Comparison of ENCODE assay signal across 8 cellular contexts in the genomic region with DNA sequence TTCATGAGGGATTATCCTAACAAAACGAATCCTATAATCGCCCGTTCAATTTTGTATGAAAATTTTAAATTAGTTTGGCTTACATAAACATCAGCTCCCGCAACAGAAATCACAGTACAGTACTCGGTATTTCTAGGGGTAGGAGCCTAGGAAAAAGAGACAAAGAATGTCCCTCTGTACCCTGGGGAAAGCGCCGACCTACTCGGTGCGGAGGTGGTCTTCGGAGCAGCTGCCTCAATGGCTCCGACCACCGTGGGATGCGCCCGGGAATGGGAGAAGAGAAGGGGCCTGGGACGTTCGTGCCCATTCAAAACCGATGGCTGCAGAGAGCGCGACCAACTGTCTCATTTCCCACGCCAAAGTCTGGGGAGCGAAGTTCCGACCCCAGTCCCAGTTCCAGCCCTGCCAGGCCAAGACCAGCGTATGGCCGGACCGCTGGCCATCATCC. TPM values are rescaled to one million over a fixed set of nuclear protein-coding genes. Genes with fewer than 3 reads are reported as not detected.
DNase-seq lines count a peak whose midpoint lies in the region; ATAC-seq and TF ChIP-seq lines count a peak whose summit lies in the region.

No MANE protein-coding gene starts in this region.

- no peak for TF ChIP-seq POLR2A in spleen (IDR thresholded peaks at IDR 0.05)

- H3K27ac ChIP-seq in right atrium auricular region (peak overlapping the region; percentile 89 to 90), spleen (peak overlapping the region; percentile 78 to 89 (median 86))

- H3K4me1 Mint-ChIP-seq in T-cell = peaks cover 38 to 45% (median 44%) of the 10 kb centered on the region in 3 donors

- 1 to 6% (median 1%) methylated on average over 14 to 25 of the region's 25 CpGs for WGBS in spleen, 5 donors

- ATAC-seq in left ventricle myocardium superior = no peak
- ATAC-seq in T-cell (replicated peaks in 1 of 4) = peak in 3 of 4 experiments; percentile 0 to 2 (median 0)
- no peak for ATAC-seq in omental fat pad (ENCODE audit: low FRiP score)
- no peak for ATAC-seq in HG02642 (IDR thresholded peaks at IDR 0.05; ENCODE audit: poor library complexity, unreplicated experiment)

- peak overlapping the region; percentile 76 to 78 for H3K27ac Mint-ChIP-seq in T-cell

- H3K9me3 ChIP-seq in right atrium auricular region (no peaks in the 10 kb centered on the region), spleen (no peaks in the 10 kb centered on the region)

- H3K4me3 ChIP-seq in right atrium auricular region (peak overlapping the region; percentile 67 to 79), spleen (peak overlapping the region; percentile 70 to 88 (median 78))

- no peaks in the 10 kb centered on the region for H3K9me3 Mint-ChIP-seq in T-cell

- H3K36me3 Mint-ChIP-seq in T-cell = no peaks in the 10 kb centered on the region

- POLR2A ChIA-PET in T-cell (lab: Charles Lee) = interaction anchor here (0.6 to 1.0 kb wide), 3 partner anchors 36 to 503 kb away, joined by 3 to 11 read pairs (median 5); no protein-coding TSS in a partner anchor

- H3K36me3 ChIP-seq in right atrium auricular region (no peaks in the 10 kb centered on the region), spleen (no peaks in the 10 kb centered on the region)

- TF ChIP-seq CTCF in right atrium auricular region (IDR thresholded peaks at IDR 0.05) (no peak), spleen (IDR thresholded peaks at IDR 0.05 in 8 of 11, conservative IDR thresholded peaks at IDR 0.05 in 3 of 11) (no peak), omental fat pad (IDR thresholded peaks at IDR 0.05) (no peak)

- H3K27me3 ChIP-seq in right atrium auricular region (no peaks in the 10 kb centered on the region), spleen (replicated peaks in 1 of 7) (no peaks in the 10 kb centered on the region)

- intact Hi-C loops in left ventricle myocardium superior (cut with micrococcal nuclease) = no loop called here
- intact Hi-C loops in spleen (cut with DNase I; ENCODE audit: low total_unique reads) = no loop called here

- H3K27me3 Mint-ChIP-seq in T-cell = no peaks in the 10 kb centered on the region

- peak overlapping the region; percentile 84 to 91 (median 90) for H3K4me3 Mint-ChIP-seq in T-cell

- no peak for DNase-seq in right atrium auricular region (ENCODE audit: low spot score)
- no peak for DNase-seq in left ventricle myocardium superior
- no peak for DNase-seq in T-cell
- peak; percentile 18 for DNase-seq in germinal center (ENCODE audit: low spot score)
- no peak for DNase-seq in spleen
- DNase-seq in omental fat pad (ENCODE audit: low spot score) = no peak
- no peak for DNase-seq in dedifferentiated amniotic fluid mesenchymal stem cell (ENCODE audit: extremely low spot score)

- H3K4me1 ChIP-seq in right atrium auricular region (peaks cover 0 to 13% of the 10 kb centered on the region in 2 donors), spleen (peaks cover 8 to 41% (median 25%) of the 10 kb centered on the region in 6 donors)

- CTCF ChIA-PET in T-cell (lab: Charles Lee) = interaction anchor here (0.6 to 0.7 kb wide), 3 partner anchors 17 to 59 kb away, joined by 3 to 4 read pairs (median 3); no protein-coding TSS in a partner anchor

RNA-seq across cellular contexts. Expression of gene GNPNAT1, which starts 0.6 kb away (rescaled TPM):
- 1 to 10 TPM; 5.9 to 9.3 TPM for total RNA-seq in right atrium auricular region
- total RNA-seq in left ventricle myocardium superior = 7.4 TPM
- 10 to 100 TPM in 1 of 5 donors, 1 to 10 TPM in 4; 6.9 to 10.7 (median 8.9) TPM for total RNA-seq in T-cell
- total RNA-seq in spleen = 10 to 100 TPM in 3 of 7 donors, 1 to 10 TPM in 4; 7.7 to 12.6 (median 9.3) TPM
- polyA plus RNA-seq in spleen = 1 to 10 TPM; 3.4 to 7.2 (median 4.9) TPM
- total RNA-seq in omental fat pad = 10 to 100 TPM; 14.0 to 45.6 (median 14.9) TPM

Comparison
In these comparisons a context has a peak if more than half of its experiments do, and no peak if none do; other contexts are left out.
1. ATAC-seq: peak in T-cell (3 of 4); none in left ventricle myocardium superior (single experiment), omental fat pad (single experiment) and HG02642 (single experiment).